ENCODE assay signal across 17 cellular contexts in the genomic region with DNA sequence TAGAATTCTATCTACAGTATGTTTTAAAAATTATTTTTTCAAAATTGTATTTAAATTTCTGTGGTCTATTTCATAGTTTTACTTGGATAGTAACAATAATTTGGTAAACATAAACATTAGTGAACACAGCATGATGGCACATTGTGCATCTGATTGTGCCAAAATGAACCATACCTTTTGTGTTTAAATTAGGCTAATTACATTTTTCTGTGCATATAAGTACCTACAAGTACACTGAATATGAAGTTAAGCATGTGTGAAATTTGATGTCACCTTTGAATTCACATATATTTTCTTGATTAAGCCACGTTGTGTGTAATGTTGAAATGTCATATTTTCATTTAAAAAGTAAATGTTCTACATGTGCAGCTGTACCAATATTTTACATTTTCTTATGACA.
"Had no signal": no experiment of that assay in that cellular context is flagged by ENCODE, and none has a peak within 500 bp of the region (broad histone marks: within the 10 kb centered on the region; RNA-seq: fewer than 3 reads in every experiment).

No MANE protein-coding gene starts in this region.

- DNase-seq: activated CD4-positive, alpha-beta T cell treated with anti-CD3 and anti-CD28 coated beads, Interleukin-2, amount 10 ng/mL, durations not matched to agents 24 days and 14 days; activated CD4-positive, CD25-positive, alpha-beta regulatory T cell; activated CD8-positive, alpha-beta memory T cell treated with anti-CD3 and anti-CD28 coated beads, Interleukin-2, amount 50 U/mL, for 4 hours; activated CD8-positive, alpha-beta T cell treated with anti-CD3 and anti-CD28 coated beads, Interleukin-2, amount 10 ng/mL, durations not matched to agents 7 days and 5 days; activated effector memory CD4-positive, alpha-beta T cell treated with anti-CD3 and anti-CD28 coated beads, Interleukin-2, amount 50 U/mL, for 16 hours; activated T-cell treated with anti-CD3 and anti-CD28 coated beads, Interleukin-2, amount 50 U/mL, for 48 hours; amniotic stem cell; central memory CD4-positive, alpha-beta T cell; cortex of kidney; effector CD4-positive, alpha-beta T cell; foreskin melanocyte; mammary epithelial cell; naive B cell; stimulated activated CD4-positive, alpha-beta T cell treated with anti-CD3 and anti-CD28 coated beads, Interleukin-2, amount 100 ng/mL, for 48 hours; tibial artery had no signal

- H3K9me3 ChIP-seq: neutrophil, right atrium auricular region, tibial artery had no signal

- H3K36me3 ChIP-seq: neutrophil, right atrium auricular region, tibial artery had no signal

- H3K27me3 ChIP-seq: neutrophil, right atrium auricular region, tibial artery had no signal

- H3K27ac ChIP-seq: tibial artery had no signal
